Comparison of ENCODE assay signal across 21 cellular contexts in genomic region chr5:6505415-6505763, GRCh38. TPM values are rescaled to one million over a fixed set of nuclear protein-coding genes. Genes with fewer than 3 reads are reported as not detected.
DNase-seq lines count a peak whose midpoint lies in the region; ATAC-seq, FAIRE-seq and TF ChIP-seq lines count a peak whose summit lies in the region.
"Had no signal": no experiment of that assay in that cellular context is flagged by ENCODE, and none has a peak within 500 bp of the region (broad histone marks: within the 10 kb centered on the region; RNA-seq: fewer than 3 reads in every experiment).

No MANE protein-coding gene starts in this region.

- TF ChIP-seq RAD21 in liver (IDR thresholded peaks at IDR 0.05) (no peak), HepG2 (CRISPR knock-in tag; IDR thresholded peaks at IDR 0.05) (no peak)

- H3K4me2 ChIP-seq in HepG2 (ENCODE audit: low read depth, low read length): no peak overlapping the region
- H3K4me2 ChIP-seq: BLaER1 had no signal

- intact Hi-C loops in HepG2 (cut with micrococcal nuclease; ENCODE audit: unreplicated experiment): no loop called here
- intact Hi-C loops in left cardiac atrium (cut with DNase I): no loop called here
- intact Hi-C loops in activated CD4-positive, alpha-beta memory T cell treated with anti-CD3 and anti-CD28 coated beads for 36 hours (cut with micrococcal nuclease): no loop called here

- CTCF ChIA-PET in HepG2 (lab: Yijun Ruan, JAX; ENCODE audit: low intra/inter-chr PET ratio, low total read pairs): no interaction called here
- CTCF ChIA-PET in activated CD4-positive, alpha-beta memory T cell treated with anti-CD3 and anti-CD28 coated beads for 36 hours (lab: Charles Lee): no interaction called here

- no peak overlapping the region for H2AFZ ChIP-seq in HepG2 (ENCODE audit: low read length)

- H3K27ac ChIP-seq in liver (ENCODE audit: low read depth in 1 of 2, low read length in 2 of 2) (peak overlapping the region; percentile 34 to 47), HepG2 (ENCODE audit: extremely low read length, insufficient read depth, low read length) (no peak overlapping the region), RWPE2 (ENCODE audit: poor library complexity, severe bottlenecking) (no peak overlapping the region)
- H3K27ac ChIP-seq: BLaER1 had no signal

- H3K27me3 ChIP-seq in liver (ENCODE audit: control insufficient read depth in 4 of 4, insufficient read depth in 4 of 4, low read length in 3 of 4): no peaks in the 10 kb centered on the region
- no peaks in the 10 kb centered on the region; a peak in 1 of 5 replicates for H3K27me3 ChIP-seq in HepG2 (ENCODE audit: control insufficient read depth in 1 of 2, insufficient read depth in 2 of 2, low read length in 2 of 2)
- H3K27me3 ChIP-seq in RWPE2 (ENCODE audit: insufficient read depth, poor library complexity, severe bottlenecking): no peaks in the 10 kb centered on the region
- H3K27me3 ChIP-seq: BLaER1, MG63 had no signal

- H4K20me1 ChIP-seq in HepG2 (ENCODE audit: insufficient read depth, low read length): no peaks in the 10 kb centered on the region
- H4K20me1 ChIP-seq: BLaER1 had no signal

- BruUV-seq in HepG2 (replicated peaks; lab: Mats Ljungman, UMichigan): no TSS peak

- H3K4me3 Mint-ChIP-seq in glutamatergic neuron (ENCODE audit: unreplicated experiment): no peak overlapping the region
- no peak overlapping the region for H3K4me3 Mint-ChIP-seq in activated CD4-positive, alpha-beta memory T cell treated with anti-CD3 and anti-CD28 coated beads for 36 hours
- H3K4me3 Mint-ChIP-seq: CD4-positive, alpha-beta T cell had no signal

- H3K4me1 ChIP-seq in liver (ENCODE audit: control insufficient read depth in 4 of 4, insufficient read depth in 4 of 4, low read length in 3 of 4) (peaks cover 13 to 39% (median 23%) of the 10 kb centered on the region in 4 donors), HepG2 (ENCODE audit: insufficient read depth, low read length) (no peaks in the 10 kb centered on the region), RWPE2 (ENCODE audit: insufficient read depth, poor library complexity, severe bottlenecking) (peaks cover 6% of the 10 kb centered on the region)
- H3K4me1 ChIP-seq: BLaER1, HAP-1 had no signal

- TF ChIP-seq EP300 in HepG2 (IDR thresholded peaks at IDR 0.05; ENCODE audit: low read depth in 2 of 2, low read length in 2 of 2) (no peak), HepG2 (CRISPR knock-in tag; IDR thresholded peaks at IDR 0.05; ENCODE audit: borderline replicate concordance) (no peak)

- in situ Hi-C loops in HepG2 (cut with HindIII; ENCODE audit: extremely low pct_ligation_motif_present, low pct_unique_long_range_greater_than_20kb): no loop called here

- peaks cover 17% of the 10 kb centered on the region for H3K4me1 Mint-ChIP-seq in glutamatergic neuron (ENCODE audit: low read depth, unreplicated experiment)
- H3K4me1 Mint-ChIP-seq in activated CD4-positive, alpha-beta memory T cell treated with anti-CD3 and anti-CD28 coated beads for 36 hours (ENCODE audit: low read depth): no peaks in the 10 kb centered on the region

- H3K9me3 ChIP-seq in liver (ENCODE audit: control insufficient read depth in 4 of 4, low read length in 3 of 4): peaks cover 0 to 4% (median 1%) of the 10 kb centered on the region in 4 donors
- no peaks in the 10 kb centered on the region for H3K9me3 ChIP-seq in HepG2 (ENCODE audit: low read length)
- no peaks in the 10 kb centered on the region for H3K9me3 ChIP-seq in RWPE2 (ENCODE audit: severe bottlenecking)
- H3K9me3 ChIP-seq: HAP-1, MG63 had no signal

- POLR2A ChIA-PET in HepG2 (lab: Yijun Ruan, JAX): no interaction called here
- POLR2A ChIA-PET in activated CD4-positive, alpha-beta memory T cell treated with anti-CD3 and anti-CD28 coated beads for 36 hours (lab: Charles Lee): no interaction called here

- TF ChIP-seq POLR2A in HepG2 (IDR thresholded peaks at IDR 0.05; ENCODE audit: insufficient read depth in 1 of 2, low read depth in 2 of 2, low read length in 2 of 2): no peak

- peak overlapping the region; percentile 39 for H3K27ac Mint-ChIP-seq in glutamatergic neuron (ENCODE audit: unreplicated experiment)
- H3K27ac Mint-ChIP-seq in activated CD4-positive, alpha-beta memory T cell treated with anti-CD3 and anti-CD28 coated beads for 36 hours: no peak overlapping the region
- H3K27ac Mint-ChIP-seq: CD4-positive, alpha-beta T cell had no signal

- no peak for FAIRE-seq in HepG2 (lab: Jason Lieb, UNC)
- FAIRE-seq: A204.1, G401.6 had no signal

- H3K36me3 Mint-ChIP-seq in glutamatergic neuron (ENCODE audit: unreplicated experiment): no peaks in the 10 kb centered on the region
- no peaks in the 10 kb centered on the region for H3K36me3 Mint-ChIP-seq in activated CD4-positive, alpha-beta memory T cell treated with anti-CD3 and anti-CD28 coated beads for 36 hours

- no peaks in the 10 kb centered on the region for H3K79me2 ChIP-seq in HepG2 (ENCODE audit: insufficient read depth, low read length)

- H3K36me3 ChIP-seq in liver (ENCODE audit: control insufficient read depth in 4 of 4, insufficient read depth in 3 of 4, low read depth in 1 of 4, low read length in 3 of 4) (no peaks in the 10 kb centered on the region), HepG2 (replicated peaks in 1 of 2; ENCODE audit: control insufficient read depth in 1 of 2, insufficient read depth in 2 of 2, low read length in 2 of 2) (no peaks in the 10 kb centered on the region), RWPE2 (ENCODE audit: low read depth) (no peaks in the 10 kb centered on the region)
- H3K36me3 ChIP-seq: BLaER1, HAP-1, MG63 had no signal

- peaks cover 12% of the 10 kb centered on the region for H3K27me3 Mint-ChIP-seq in glutamatergic neuron (ENCODE audit: unreplicated experiment)
- H3K27me3 Mint-ChIP-seq in activated CD4-positive, alpha-beta memory T cell treated with anti-CD3 and anti-CD28 coated beads for 36 hours: peaks cover 19% of the 10 kb centered on the region

- H3K9ac ChIP-seq in liver (ENCODE audit: low read depth in 1 of 2, low read length in 2 of 2) (no peak overlapping the region), HepG2 (ENCODE audit: insufficient read depth, low read depth, low read length) (no peak overlapping the region)
- H3K9ac ChIP-seq: BLaER1 had no signal

- WGBS in liver: 62% methylated on average over 4 of the region's 4 CpGs
- WGBS in HepG2 (ENCODE audit: low lambda C conversion rate): 23% methylated on average over 3 of the region's 4 CpGs

- peaks cover 13% of the 10 kb centered on the region for H3K9me3 Mint-ChIP-seq in glutamatergic neuron (ENCODE audit: unreplicated experiment)
- no peaks in the 10 kb centered on the region for H3K9me3 Mint-ChIP-seq in activated CD4-positive, alpha-beta memory T cell treated with anti-CD3 and anti-CD28 coated beads for 36 hours

- H3K4me3 ChIP-seq in liver (ENCODE audit: low read depth in 1 of 3, low read length in 3 of 3) (no peak overlapping the region), HepG2 (replicated peaks in 1 of 3; ENCODE audit: insufficient read depth in 1 of 3, low read depth in 2 of 3, low read length in 3 of 3) (no peak overlapping the region), RWPE2 (ENCODE audit: severe bottlenecking) (no peak overlapping the region)
- H3K4me3 ChIP-seq: BLaER1, HAP-1, MG63 had no signal

- no peak for DNase-seq in HepG2 (ENCODE audit: low spot score)
- DNase-seq in RWPE2 (ENCODE audit: low spot score): no peak
- no peak for DNase-seq in glutamatergic neuron
- DNase-seq in left cardiac atrium: no peak
- no peak for DNase-seq in DMS153 treated with DMSO at 0.1 percent for 48 hours (lab: John Stamatoyannopoulos, UW; ENCODE audit: unreplicated experiment)
- no peak for DNase-seq in activated CD4-positive, alpha-beta memory T cell treated with anti-CD3 and anti-CD28 coated beads for 36 hours
- DNase-seq: CD4-positive, alpha-beta T cell; GOT3; KG1; NCI-H187 treated with DMSO at 0.1 percent for 48 hours; NCI-H2227 treated with DMSO at 0.1 percent for 48 hours; T-helper 1 cell had no signal

- TF ChIP-seq CTCF in liver (IDR thresholded peaks at IDR 0.05; ENCODE audit: low read depth, low read length, missing input control): no peak
- TF ChIP-seq CTCF in HepG2 (CRISPR knock-in tag; IDR thresholded peaks at IDR 0.05): no peak
- TF ChIP-seq CTCF in RWPE2 (IDR thresholded peaks at IDR 0.05; ENCODE audit: poor library complexity, severe bottlenecking): no peak
- no peak for TF ChIP-seq CTCF in glutamatergic neuron (IDR thresholded peaks at IDR 0.05; ENCODE audit: partially characterized antibody, unreplicated experiment)

- ATAC-seq in HepG2 (no peak), RWPE2 (ENCODE audit: low read depth) (peak; percentile 6; the same call in 1 of the 3 replicates), left cardiac atrium (no peak)
- ATAC-seq: Right ventricle myocardium inferior had no signal

RNA-seq across cellular contexts. Expression of gene UBE2QL1, which starts 56.7 kb away (rescaled TPM):
- under 1 TPM; 0.09 to 0.59 TPM for total RNA-seq in liver
- polyA plus RNA-seq in liver: 1 to 10 TPM in 1 of 2 donors, under 1 TPM in 1; 0.14 to 1.9 TPM
- total RNA-seq in HepG2 (2016; rRNA removed; fragmentation: Illumina TruSeq; extraction: Trizol): not detected in 2 replicates
- not detected in 2 replicates for total RNA-seq in HepG2 (2016; cell fraction: cytosol; rRNA removed; fragmentation: Illumina TruSeq; extraction: Trizol; ENCODE audit: low read depth)
- total RNA-seq in HepG2 (2016; cell fraction: insoluble cytoplasmic fraction; rRNA removed; fragmentation: Illumina TruSeq; extraction: Trizol): not detected in 2 replicates
- total RNA-seq in HepG2 (2016; cell fraction: membrane; rRNA removed; fragmentation: Illumina TruSeq; extraction: Trizol): not detected in 2 replicates
- not detected in 2 replicates for total RNA-seq in HepG2 (2016; cell fraction: nucleus; rRNA removed; fragmentation: Illumina TruSeq; extraction: Trizol)
- polyA plus RNA-seq in HepG2 (2011; rRNA removed): not detected in 2 replicates
- not detected in 2 replicates for polyA plus RNA-seq in HepG2 (2011; cell fraction: cytosol; rRNA removed)
- polyA plus RNA-seq in HepG2 (2011; cell fraction: nucleus; rRNA removed): not detected in 2 replicates
- polyA plus RNA-seq in HepG2 (2012): not detected in 2 replicates
- not detected in 2 replicates for polyA plus RNA-seq in HepG2 (2016; cell fraction: cytosol; fragmentation: Illumina TruSeq; extraction: Trizol; ENCODE audit: low read depth)
- polyA plus RNA-seq in HepG2 (2016; cell fraction: insoluble cytoplasmic fraction; fragmentation: Illumina TruSeq; extraction: Trizol; ENCODE audit: low read depth): not detected in 2 replicates
- not detected in 2 replicates for polyA plus RNA-seq in HepG2 (2016; cell fraction: membrane; fragmentation: Illumina TruSeq; extraction: Trizol; ENCODE audit: low read depth)
- not detected in 2 replicates for polyA plus RNA-seq in HepG2 (2016; cell fraction: nucleus; fragmentation: Illumina TruSeq; extraction: Trizol; ENCODE audit: insufficient read depth, low read depth)
- not detected in 2 replicates for polyA minus RNA-seq in HepG2 (2011; rRNA and poly(A)+ RNA removed; ENCODE audit: low replicate concordance)
- polyA minus RNA-seq in HepG2 (2011; cell fraction: cytosol; rRNA and poly(A)+ RNA removed): not detected in 2 replicates
- polyA minus RNA-seq in HepG2 (2011; cell fraction: nucleus; rRNA and poly(A)+ RNA removed): not detected in 2 replicates
- 4.5 TPM for total RNA-seq in glutamatergic neuron (ENCODE audit: unreplicated experiment)
- total RNA-seq in left cardiac atrium: 1 to 10 TPM; 5.6 to 7.8 TPM
- not detected for total RNA-seq in activated CD4-positive, alpha-beta memory T cell treated with anti-CD3 and anti-CD28 coated beads for 36 hours
- total RNA-seq: IMR-90 had no signal
- polyA plus RNA-seq: AG04450, IMR-90 had no signal

Comparison
In these comparisons a context has a peak if more than half of its experiments do, and no peak if none do; other contexts are left out.
1. H3K27ac ChIP-seq: peak in liver (2 of 2); none in HepG2 (single experiment) and RWPE2 (single experiment).